In genomic region chr4:79772510-79772909, GRCh38 we compare ENCODE assay signal across 6 cellular contexts.
"Had no signal": no experiment of that assay in that cellular context is flagged by ENCODE, and none has a peak within 500 bp of the region (broad histone marks: within the 10 kb centered on the region; RNA-seq: fewer than 3 reads in every experiment).

No MANE protein-coding gene starts in this region.

- H3K4me3 Mint-ChIP-seq: IgD-negative memory B cell had no signal

- H3K36me3 Mint-ChIP-seq: IgD-negative memory B cell had no signal

- H3K4me1 Mint-ChIP-seq: IgD-negative memory B cell had no signal

- ATAC-seq: HepG2 had no signal

- H3K27ac ChIP-seq: HL-60 had no signal

- FAIRE-seq: HepG2, HTR-8/SVneo had no signal

- H3K27ac Mint-ChIP-seq: IgD-negative memory B cell had no signal

- H3K27me3 Mint-ChIP-seq: IgD-negative memory B cell had no signal

- DNase-seq: IMR-90, KBM-7 had no signal
